14 cellular contexts compared by ENCODE assay signal in genomic region chr1:153752561-153753195, GRCh38. TPM values are rescaled to one million over a fixed set of nuclear protein-coding genes. Genes with fewer than 3 reads are reported as not detected.
DNase-seq lines count a peak whose midpoint lies in the region; ATAC-seq and TF ChIP-seq lines count a peak whose summit lies in the region.
"Had no signal": no experiment of that assay in that cellular context is flagged by ENCODE, and none has a peak within 500 bp of the region (broad histone marks: within the 10 kb centered on the region; RNA-seq: fewer than 3 reads in every experiment).

No MANE protein-coding gene starts in this region.

- H3K4me3 ChIP-seq in left ventricle myocardium inferior: no peak overlapping the region
- H3K4me3 ChIP-seq in fibroblast of the aortic adventitia (ENCODE audit: low read depth, low read length): no peak overlapping the region
- H3K4me3 ChIP-seq in parathyroid adenoma (ENCODE audit: low read depth, low read length): no peak overlapping the region
- no peak overlapping the region for H3K4me3 ChIP-seq in aorta (ENCODE audit: low read length in 2 of 2)

- DNase-seq in left ventricle myocardium inferior: no peak
- no peak for DNase-seq in Right ventricle myocardium superior
- peak; percentile 98 for DNase-seq in fibroblast of the aortic adventitia (ENCODE audit: low read depth)
- peak; percentile 84 for DNase-seq in aorta
- no peak for DNase-seq in T-helper 2 cell
- DNase-seq in activated CD4-positive, alpha-beta memory T cell treated with anti-CD3 and anti-CD28 coated beads, Interleukin-2, amount 10 ng/mL, durations not matched to agents 7 days and 5 days: no peak
- DNase-seq: anterior cingulate cortex, DMS79, immature natural killer cell, NCI-H1048, NCI-H510A had no signal

- CTCF ChIA-PET in activated CD4-positive, alpha-beta memory T cell treated with anti-CD3 and anti-CD28 coated beads, Interleukin-2, amount 10 ng/mL, durations not matched to agents 7 days and 5 days (lab: Charles Lee): interaction anchor here (1.3 to 1.8 kb wide), 2 partner anchors 10 to 81 kb away, joined by 3 to 6 read pairs; no protein-coding TSS in a partner anchor

- H3K4me1 ChIP-seq in left ventricle myocardium inferior: peaks cover 55% of the 10 kb centered on the region
- H3K4me1 ChIP-seq in parathyroid adenoma: no peaks in the 10 kb centered on the region
- peaks cover 6 to 9% of the 10 kb centered on the region in 2 donors for H3K4me1 ChIP-seq in aorta (ENCODE audit: control insufficient read depth in 1 of 2, insufficient read depth in 2 of 2, low read length in 2 of 2)

- H3K4me1 Mint-ChIP-seq in activated CD4-positive, alpha-beta memory T cell treated with anti-CD3 and anti-CD28 coated beads, Interleukin-2, amount 10 ng/mL, durations not matched to agents 7 days and 5 days: peaks cover 7% of the 10 kb centered on the region

- H3K9me3 ChIP-seq in left ventricle myocardium inferior (replicated peaks): no peaks in the 10 kb centered on the region
- H3K9me3 ChIP-seq in parathyroid adenoma (ENCODE audit: control insufficient read depth, low read length): no peaks in the 10 kb centered on the region
- H3K9me3 ChIP-seq in aorta (ENCODE audit: control insufficient read depth, low read length): no peaks in the 10 kb centered on the region
- H3K9me3 ChIP-seq: neutrophil had no signal

- TF ChIP-seq CTCF in left ventricle myocardium inferior (IDR thresholded peaks at IDR 0.05; ENCODE audit: borderline replicate concordance) (no peak), fibroblast of the aortic adventitia (IDR thresholded peaks at IDR 0.05; ENCODE audit: insufficient read depth, low read length) (no peak), parathyroid adenoma (IDR thresholded peaks at IDR 0.05) (no peak)

- H3K9ac ChIP-seq in parathyroid adenoma: no peak overlapping the region

- no peak overlapping the region for H3K4me3 Mint-ChIP-seq in activated CD4-positive, alpha-beta memory T cell treated with anti-CD3 and anti-CD28 coated beads, Interleukin-2, amount 10 ng/mL, durations not matched to agents 7 days and 5 days
- H3K4me3 Mint-ChIP-seq: immature natural killer cell had no signal

- H3K27me3 ChIP-seq in left ventricle myocardium inferior (ENCODE audit: low read depth) (no peaks in the 10 kb centered on the region), parathyroid adenoma (ENCODE audit: control insufficient read depth, insufficient read depth, low read length) (no peaks in the 10 kb centered on the region), aorta (ENCODE audit: control insufficient read depth in 1 of 2, insufficient read depth in 2 of 2, low read length in 1 of 2) (no peaks in the 10 kb centered on the region)
- H3K27me3 ChIP-seq: neutrophil had no signal

- no peak overlapping the region for H2AFZ ChIP-seq in parathyroid adenoma

- H3K79me2 ChIP-seq in parathyroid adenoma: no peaks in the 10 kb centered on the region

- peaks cover 81% of the 10 kb centered on the region for H3K36me3 ChIP-seq in left ventricle myocardium inferior
- H3K36me3 ChIP-seq in parathyroid adenoma (ENCODE audit: control insufficient read depth, insufficient read depth, low read length): no peaks in the 10 kb centered on the region
- peaks cover 0 to 6% of the 10 kb centered on the region in 2 donors for H3K36me3 ChIP-seq in aorta (ENCODE audit: control insufficient read depth in 1 of 2, insufficient read depth in 2 of 2, low read length in 1 of 2)

- 4 to 8% methylated on average over 9 of the region's 9 CpGs for WGBS in aorta, 2 donors

- H3K4me2 ChIP-seq in parathyroid adenoma (ENCODE audit: low read length): no peak overlapping the region

- no peak overlapping the region for H3K27ac Mint-ChIP-seq in activated CD4-positive, alpha-beta memory T cell treated with anti-CD3 and anti-CD28 coated beads, Interleukin-2, amount 10 ng/mL, durations not matched to agents 7 days and 5 days

- POLR2A ChIA-PET in activated CD4-positive, alpha-beta memory T cell treated with anti-CD3 and anti-CD28 coated beads, Interleukin-2, amount 10 ng/mL, durations not matched to agents 7 days and 5 days (lab: Charles Lee): no interaction called here

- H3K27me3 Mint-ChIP-seq in activated CD4-positive, alpha-beta memory T cell treated with anti-CD3 and anti-CD28 coated beads, Interleukin-2, amount 10 ng/mL, durations not matched to agents 7 days and 5 days: no peaks in the 10 kb centered on the region

- ATAC-seq in Right ventricle myocardium superior (ENCODE audit: poor library complexity) (no peak), aorta (ENCODE audit: low FRiP score) (peak; percentile 79), GM21737 (IDR thresholded peaks at IDR 0.05; ENCODE audit: unreplicated experiment) (no peak)

- H3K27ac ChIP-seq in left ventricle myocardium inferior (replicated peaks) (peak overlapping the region; percentile 82), parathyroid adenoma (peak overlapping the region; percentile 42), aorta (ENCODE audit: low read depth in 1 of 2, low read length in 2 of 2) (peak overlapping the region; percentile 67 to 99)
- H3K27ac ChIP-seq: neutrophil had no signal

- H3K9me3 Mint-ChIP-seq in activated CD4-positive, alpha-beta memory T cell treated with anti-CD3 and anti-CD28 coated beads, Interleukin-2, amount 10 ng/mL, durations not matched to agents 7 days and 5 days: no peaks in the 10 kb centered on the region
- H3K9me3 Mint-ChIP-seq: immature natural killer cell had no signal

- H3K36me3 Mint-ChIP-seq in activated CD4-positive, alpha-beta memory T cell treated with anti-CD3 and anti-CD28 coated beads, Interleukin-2, amount 10 ng/mL, durations not matched to agents 7 days and 5 days (ENCODE audit: low read depth): peaks cover 62% of the 10 kb centered on the region

- intact Hi-C loops in left ventricle myocardium inferior (cut with micrococcal nuclease): no loop called here
- intact Hi-C loops in Right ventricle myocardium superior (cut with DNase I): loop anchor here (5.0 to 10.0 kb wide), 2 partner anchors 60 to 238 kb away; no protein-coding TSS in a partner anchor
- intact Hi-C loops in aorta (cut with DNase I): loop anchor here (2.0 to 5.0 kb wide), 2 partner anchors 20 to 75 kb away; partner anchors contain the start of gene NPR1 (in 1 of the 2)

RNA-seq across cellular contexts. Expression of gene SLC27A3, which starts 22.5 kb away (rescaled TPM):
- total RNA-seq in left ventricle myocardium inferior (10.5 TPM), Right ventricle myocardium superior (12.0 TPM), fibroblast of the aortic adventitia (ENCODE audit: low replicate concordance) (11.5 and 113 TPM in 2 replicates), aorta (10 to 100 TPM; 52.4 to 54.5 TPM)
- 100 to 1,000 TPM in 1 of 2 donors, 10 to 100 TPM in 1; 26.3 to 166 TPM for polyA plus RNA-seq in aorta
- total RNA-seq in activated CD4-positive, alpha-beta memory T cell treated with anti-CD3 and anti-CD28 coated beads, Interleukin-2, amount 10 ng/mL, durations not matched to agents 7 days and 5 days: 10 to 100 TPM; 24.9 to 25.3 TPM

RNA-seq across cellular contexts. Expression of gene INTS3, which starts 24.8 kb away (rescaled TPM):
- total RNA-seq in left ventricle myocardium inferior (34.3 TPM), Right ventricle myocardium superior (31.8 TPM), fibroblast of the aortic adventitia (ENCODE audit: low replicate concordance) (49.0 and 55.8 TPM in 2 replicates), aorta (10 to 100 TPM; 52.2 to 76.7 TPM)
- polyA plus RNA-seq in aorta: 100 to 1,000 TPM in 1 of 2 donors, 10 to 100 TPM in 1; 10.9 to 101 TPM
- total RNA-seq in activated CD4-positive, alpha-beta memory T cell treated with anti-CD3 and anti-CD28 coated beads, Interleukin-2, amount 10 ng/mL, durations not matched to agents 7 days and 5 days: 10 to 100 TPM; 46.9 to 50.5 TPM

Comparison
In these comparisons a context has a peak if more than half of its experiments do, and no peak if none do; other contexts are left out.
1. DNase-seq: peak in fibroblast of the aortic adventitia (single experiment) and aorta (2 of 2); none in left ventricle myocardium inferior (single experiment), Right ventricle myocardium superior (single experiment), T-helper 2 cell (0 of 5) and activated CD4-positive, alpha-beta memory T cell treated with anti-CD3 and anti-CD28 coated beads, Interleukin-2, amount 10 ng/mL, durations not matched to agents 7 days and 5 days (single experiment).
2. Peak in every context shown above with its lines, with median percentiles within 50 percentile points of each other: H3K27ac ChIP-seq.